In genomic region chr2:144426355-144426754, GRCh38 we compare ENCODE assay signal across 14 cellular contexts.
A peak's percentile ranks its signal among the peaks of the same experiment; 100 is the strongest.
DNase-seq lines count a peak whose midpoint lies in the region; ATAC-seq, FAIRE-seq and TF ChIP-seq lines count a peak whose summit lies in the region.
"Had no signal": no experiment of that assay in that cellular context is flagged by ENCODE, and none has a peak within 500 bp of the region (broad histone marks: within the 10 kb centered on the region; RNA-seq: fewer than 3 reads in every experiment).

No MANE protein-coding gene starts in this region.

- no peak overlapping the region for H3K9ac ChIP-seq in astrocyte (ENCODE audit: low read length)

- FAIRE-seq in astrocyte (lab: Jason Lieb, UNC), result no peak

- H3K4me3 Mint-ChIP-seq in astrocyte (ENCODE audit: unreplicated experiment), result no peak overlapping the region
- no peak overlapping the region for H3K4me3 Mint-ChIP-seq in naive thymus-derived CD4-positive, alpha-beta T cell
- H3K4me3 Mint-ChIP-seq in activated T-cell treated with anti-CD3 and anti-CD28 coated beads, Interleukin-2, amount 50 U/mL, for 4 hours, result no peak overlapping the region

- peak overlapping the region; percentile 43 for H3K27ac Mint-ChIP-seq in astrocyte (ENCODE audit: unreplicated experiment)
- H3K27ac Mint-ChIP-seq in naive thymus-derived CD4-positive, alpha-beta T cell, result no peak overlapping the region

- H3K27me3 Mint-ChIP-seq in astrocyte (ENCODE audit: low read depth, unreplicated experiment), result no peaks in the 10 kb centered on the region
- peaks cover 0 to 21% (median 5%) of the 10 kb centered on the region in 5 donors for H3K27me3 Mint-ChIP-seq in naive thymus-derived CD4-positive, alpha-beta T cell
- H3K27me3 Mint-ChIP-seq in activated T-cell treated with anti-CD3 and anti-CD28 coated beads, Interleukin-2, amount 50 U/mL, for 4 hours (ENCODE audit: low read depth), result peaks cover 5% of the 10 kb centered on the region

- peaks cover 9% of the 10 kb centered on the region for H3K79me2 ChIP-seq in astrocyte (ENCODE audit: insufficient read depth, low read length)

- no peak for DNase-seq in heart right ventricle
- no peak for DNase-seq in left cardiac atrium
- no peak for DNase-seq in astrocyte (ENCODE audit: low read depth)
- no peak for DNase-seq in naive thymus-derived CD4-positive, alpha-beta T cell
- DNase-seq in upper lobe of left lung, result no peak
- DNase-seq in dermis blood vessel endothelial cell, result no peak
- no peak for DNase-seq in DMS114 treated with DMSO at 0.1 percent for 48 hours (lab: John Stamatoyannopoulos, UW; ENCODE audit: unreplicated experiment)
- DNase-seq in activated T-cell treated with anti-CD3 and anti-CD28 coated beads, Interleukin-2, amount 50 U/mL, for 4 hours, result no peak
- DNase-seq: activated CD4-positive, alpha-beta T cell treated with anti-CD3 and anti-CD28 coated beads, Interleukin-2, amount 50 U/mL, for 4 hours; NCI-H1092 treated with DMSO at 0.1 percent for 48 hours; NCI-H345 had no signal

- peaks cover 38% of the 10 kb centered on the region for H3K4me1 Mint-ChIP-seq in astrocyte (ENCODE audit: low read depth, unreplicated experiment)
- peaks cover 0 to 8% (median 0%) of the 10 kb centered on the region in 7 donors for H3K4me1 Mint-ChIP-seq in naive thymus-derived CD4-positive, alpha-beta T cell
- peaks cover 16% of the 10 kb centered on the region for H3K4me1 Mint-ChIP-seq in activated T-cell treated with anti-CD3 and anti-CD28 coated beads, Interleukin-2, amount 50 U/mL, for 4 hours (ENCODE audit: low read depth)

- intact Hi-C loops in heart right ventricle (cut with DNase I), result no loop called here
- intact Hi-C loops in left cardiac atrium (cut with DNase I), result no loop called here
- intact Hi-C loops in naive thymus-derived CD4-positive, alpha-beta T cell (cut with micrococcal nuclease), result no loop called here

- ATAC-seq in heart right ventricle (no peak), left cardiac atrium (no peak), upper lobe of left lung (ENCODE audit: low FRiP score in 2 of 2) (peak in 1 of 2 donors; percentile 47)
- peak; percentile 51 for ATAC-seq in naive thymus-derived CD4-positive, alpha-beta T cell
- no peak for ATAC-seq in activated T-cell treated with anti-CD3 and anti-CD28 coated beads, Interleukin-2, amount 50 U/mL, for 4 hours
- ATAC-seq: Panc1 had no signal

- H3K4me3 ChIP-seq in heart right ventricle (no peak overlapping the region), astrocyte (ENCODE audit: insufficient read depth, low read depth, low read length) (no peak overlapping the region), upper lobe of left lung (no peak overlapping the region)
- H3K4me3 ChIP-seq in naive thymus-derived CD4-positive, alpha-beta T cell (ENCODE audit: low read length), result no peak overlapping the region
- H3K4me3 ChIP-seq: thoracic aorta had no signal

- peaks cover 3% of the 10 kb centered on the region for H4K20me1 ChIP-seq in astrocyte (ENCODE audit: insufficient read depth, low read length)

- peak in 1 of 4 donors; percentile 3 for TF ChIP-seq EP300 in upper lobe of left lung (IDR thresholded peaks at IDR 0.05)

- H3K9me3 ChIP-seq in heart right ventricle, result no peaks in the 10 kb centered on the region
- H3K9me3 ChIP-seq in astrocyte (ENCODE audit: insufficient read depth, low read depth, low read length), result no peaks in the 10 kb centered on the region
- no peaks in the 10 kb centered on the region for H3K9me3 ChIP-seq in naive thymus-derived CD4-positive, alpha-beta T cell (ENCODE audit: control insufficient read depth in 2 of 3, low read length in 3 of 3)
- H3K9me3 ChIP-seq in upper lobe of left lung, result no peaks in the 10 kb centered on the region
- H3K9me3 ChIP-seq: thoracic aorta had no signal

- no peaks in the 10 kb centered on the region for H3K27me3 ChIP-seq in heart right ventricle
- H3K27me3 ChIP-seq in astrocyte (ENCODE audit: insufficient read depth, low read length), result no peaks in the 10 kb centered on the region
- no peaks in the 10 kb centered on the region for H3K27me3 ChIP-seq in naive thymus-derived CD4-positive, alpha-beta T cell (ENCODE audit: control insufficient read depth in 2 of 2, insufficient read depth in 2 of 2, low read length in 2 of 2)
- no peaks in the 10 kb centered on the region for H3K27me3 ChIP-seq in upper lobe of left lung

- WGBS in heart right ventricle, 2 donors, result 56 to 58% methylated on average over 1 of the region's 1 CpG
- WGBS in upper lobe of left lung, 2 donors, result 52 to 71% methylated on average over 1 of the region's 1 CpG

- H3K36me3 ChIP-seq in heart right ventricle (peaks cover 0 to 77% (median 5%) of the 10 kb centered on the region in 9 donors), astrocyte (ENCODE audit: insufficient read depth, low read length) (peaks cover 3% of the 10 kb centered on the region), upper lobe of left lung (peaks cover 0 to 2% (median 0%) of the 10 kb centered on the region in 4 donors)
- H3K36me3 ChIP-seq in naive thymus-derived CD4-positive, alpha-beta T cell (ENCODE audit: control insufficient read depth in 2 of 3, insufficient read depth in 3 of 3, low read length in 3 of 3), result no peaks in the 10 kb centered on the region

- H3K36me3 Mint-ChIP-seq in astrocyte (ENCODE audit: low read depth, unreplicated experiment), result peaks cover 6% of the 10 kb centered on the region
- peaks cover 0 to 2% (median 0%) of the 10 kb centered on the region in 5 donors for H3K36me3 Mint-ChIP-seq in naive thymus-derived CD4-positive, alpha-beta T cell
- H3K36me3 Mint-ChIP-seq in activated T-cell treated with anti-CD3 and anti-CD28 coated beads, Interleukin-2, amount 50 U/mL, for 4 hours (ENCODE audit: insufficient read depth), result peaks cover 9% of the 10 kb centered on the region

- no peak overlapping the region for H2AFZ ChIP-seq in astrocyte (ENCODE audit: low read depth, low read length)

- H3K27ac ChIP-seq in heart right ventricle (peak overlapping the region in 8 of 10 donors; percentile 6 to 81 (median 36)), astrocyte (ENCODE audit: low read depth, low read length) (peak overlapping the region; percentile 22), upper lobe of left lung (peak overlapping the region; percentile 42 to 77 (median 59))
- H3K27ac ChIP-seq in naive thymus-derived CD4-positive, alpha-beta T cell (ENCODE audit: low read depth, low read length), result no peak overlapping the region

- no peak for TF ChIP-seq CTCF in heart right ventricle (IDR thresholded peaks at IDR 0.05)
- TF ChIP-seq CTCF in astrocyte (IDR thresholded peaks at IDR 0.05; ENCODE audit: insufficient read depth, low read depth, low read length), result no peak
- no peak for TF ChIP-seq CTCF in upper lobe of left lung (IDR thresholded peaks at IDR 0.05)

- POLR2A ChIA-PET in naive thymus-derived CD4-positive, alpha-beta T cell (lab: Charles Lee), result no interaction called here

- no peak for TF ChIP-seq POLR2A in upper lobe of left lung (IDR thresholded peaks at IDR 0.05)

- H3K4me1 ChIP-seq in heart right ventricle (peaks cover 0 to 73% (median 47%) of the 10 kb centered on the region in 9 donors), astrocyte (ENCODE audit: insufficient read depth, low read length) (peaks cover 18% of the 10 kb centered on the region), upper lobe of left lung (peaks cover 25 to 54% (median 41%) of the 10 kb centered on the region in 4 donors)
- H3K4me1 ChIP-seq in naive thymus-derived CD4-positive, alpha-beta T cell (ENCODE audit: control insufficient read depth in 2 of 2, insufficient read depth in 2 of 2, low read length in 2 of 2), result peaks cover 0 to 6% of the 10 kb centered on the region in 2 donors

- no peaks in the 10 kb centered on the region for H3K9me3 Mint-ChIP-seq in astrocyte (ENCODE audit: unreplicated experiment)
- no peaks in the 10 kb centered on the region for H3K9me3 Mint-ChIP-seq in naive thymus-derived CD4-positive, alpha-beta T cell
- H3K9me3 Mint-ChIP-seq in activated T-cell treated with anti-CD3 and anti-CD28 coated beads, Interleukin-2, amount 50 U/mL, for 4 hours, result no peaks in the 10 kb centered on the region
- H3K9me3 Mint-ChIP-seq: nephron had no signal

- H3K4me2 ChIP-seq in astrocyte (ENCODE audit: low read length), result peak overlapping the region; percentile 45

- CTCF ChIA-PET in naive thymus-derived CD4-positive, alpha-beta T cell (lab: Charles Lee), result no interaction called here
